Comparison of ENCODE assay signal across 9 cellular contexts in genomic region chr10:15562116-15562515, GRCh38.
"Had no signal": no experiment of that assay in that cellular context is flagged by ENCODE, and none has a peak within 500 bp of the region (broad histone marks: within the 10 kb centered on the region; RNA-seq: fewer than 3 reads in every experiment).

No MANE protein-coding gene starts in this region.

- H3K4me1 ChIP-seq: HAP-1 had no signal

- H3K9ac ChIP-seq: GM23248 had no signal

- H3K27ac ChIP-seq: GM23248 had no signal

- H2AFZ ChIP-seq: GM23248, GM23338 had no signal

- H3K27ac Mint-ChIP-seq: GM23338, HFFc6 had no signal

- DNase-seq: GM23248, GOT3, H7, H9, HCEC 1CT, HFFc6 had no signal

- H3K4me3 Mint-ChIP-seq: GM23338, H9, HFFc6 had no signal

- H3K9me3 ChIP-seq: HAP-1 had no signal

- H3K36me3 ChIP-seq: HAP-1 had no signal

- H3K4me2 ChIP-seq: GM23338 had no signal

- H3K4me3 ChIP-seq: GM23248, GM23338, HAP-1 had no signal

- H3K4me1 Mint-ChIP-seq: GM23338, H9 had no signal

- H3K9me3 Mint-ChIP-seq: GM23338, H9, HFFc6 had no signal

- ATAC-seq: GM23338, HCT116 had no signal
